Comparison of ENCODE assay signal across 1 cellular context in the genomic region with DNA sequence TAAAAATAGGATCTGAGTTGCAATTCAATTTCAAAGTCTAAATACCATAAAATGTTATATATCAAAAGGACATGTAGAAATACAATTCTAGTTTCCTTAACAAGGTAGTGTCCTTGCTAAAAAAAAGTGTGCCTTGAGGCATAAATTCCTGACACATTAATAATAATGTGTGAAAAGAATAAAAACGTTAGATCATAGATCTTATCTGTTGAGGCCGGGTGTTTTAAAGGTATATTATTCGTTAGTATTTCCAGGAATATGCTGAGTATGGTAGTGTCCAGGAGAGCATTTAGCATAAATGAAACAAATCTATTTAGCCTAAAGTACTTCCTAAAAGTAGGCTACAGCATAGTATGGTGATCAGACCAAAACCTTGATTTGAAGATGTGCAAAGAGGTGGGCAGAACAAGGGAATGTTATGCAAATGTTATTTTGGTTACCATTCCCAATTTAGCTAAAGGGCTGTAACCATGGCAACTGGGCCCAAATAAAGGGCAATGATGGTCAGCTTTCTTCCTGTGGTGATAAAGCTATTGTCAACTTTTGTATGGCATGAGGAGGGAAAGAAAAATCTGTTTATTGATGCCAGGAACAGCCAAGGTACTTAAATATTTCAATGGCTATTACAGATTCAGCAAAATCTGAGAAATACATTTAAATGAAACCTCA.
A peak's percentile ranks its signal among the peaks of the same experiment; 100 is the strongest.
TF ChIP-seq lines count a peak whose summit lies in the region.

No MANE protein-coding gene starts in this region.

TF ChIP-seq in GM12878, 131 proteins besides CTCF, POLR2A, EP300 and RAD21:
- TF ChIP-seq, protein P1, sequence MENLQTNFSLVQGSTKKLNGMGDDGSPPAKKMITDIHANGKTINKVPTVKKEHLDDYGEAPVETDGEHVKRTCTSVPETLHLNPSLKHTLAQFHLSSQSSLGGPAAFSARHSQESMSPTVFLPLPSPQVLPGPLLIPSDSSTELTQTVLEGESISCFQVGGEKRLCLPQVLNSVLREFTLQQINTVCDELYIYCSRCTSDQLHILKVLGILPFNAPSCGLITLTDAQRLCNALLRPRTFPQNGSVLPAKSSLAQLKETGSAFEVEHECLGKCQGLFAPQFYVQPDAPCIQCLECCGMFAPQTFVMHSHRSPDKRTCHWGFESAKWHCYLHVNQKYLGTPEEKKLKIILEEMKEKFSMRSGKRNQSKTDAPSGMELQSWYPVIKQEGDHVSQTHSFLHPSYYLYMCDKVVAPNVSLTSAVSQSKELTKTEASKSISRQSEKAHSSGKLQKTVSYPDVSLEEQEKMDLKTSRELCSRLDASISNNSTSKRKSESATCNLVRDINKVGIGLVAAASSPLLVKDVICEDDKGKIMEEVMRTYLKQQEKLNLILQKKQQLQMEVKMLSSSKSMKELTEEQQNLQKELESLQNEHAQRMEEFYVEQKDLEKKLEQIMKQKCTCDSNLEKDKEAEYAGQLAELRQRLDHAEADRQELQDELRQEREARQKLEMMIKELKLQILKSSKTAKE (IDR thresholded peaks at IDR 0.05; ENCODE audit: low read depth, poor library complexity, severe bottlenecking), result no peak
- TF ChIP-seq MXI1 (IDR thresholded peaks at IDR 0.05; ENCODE audit: low read depth, low read length), result no peak
- TF ChIP-seq MYB (IDR thresholded peaks at IDR 0.05; ENCODE audit: borderline replicate concordance, low read depth, low read length), result no peak
- TF ChIP-seq RELA (IDR thresholded peaks at IDR 0.05; ENCODE audit: borderline replicate concordance, partially characterized antibody), result no peak
- TF ChIP-seq SRF (IDR thresholded peaks at IDR 0.05; ENCODE audit: low read depth in 2 of 2, low read length in 2 of 2), result no peak
- TF ChIP-seq BMI1 (IDR thresholded peaks at IDR 0.05; ENCODE audit: borderline replicate concordance), result peak; percentile 73; the same call in 1 of the 2 replicates
- TF ChIP-seq, protein P2, sequence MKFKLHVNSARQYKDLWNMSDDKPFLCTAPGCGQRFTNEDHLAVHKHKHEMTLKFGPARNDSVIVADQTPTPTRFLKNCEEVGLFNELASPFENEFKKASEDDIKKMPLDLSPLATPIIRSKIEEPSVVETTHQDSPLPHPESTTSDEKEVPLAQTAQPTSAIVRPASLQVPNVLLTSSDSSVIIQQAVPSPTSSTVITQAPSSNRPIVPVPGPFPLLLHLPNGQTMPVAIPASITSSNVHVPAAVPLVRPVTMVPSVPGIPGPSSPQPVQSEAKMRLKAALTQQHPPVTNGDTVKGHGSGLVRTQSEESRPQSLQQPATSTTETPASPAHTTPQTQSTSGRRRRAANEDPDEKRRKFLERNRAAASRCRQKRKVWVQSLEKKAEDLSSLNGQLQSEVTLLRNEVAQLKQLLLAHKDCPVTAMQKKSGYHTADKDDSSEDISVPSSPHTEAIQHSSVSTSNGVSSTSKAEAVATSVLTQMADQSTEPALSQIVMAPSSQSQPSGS (IDR thresholded peaks at IDR 0.05; ENCODE audit: low read length), result no peak
